In the genomic region with DNA sequence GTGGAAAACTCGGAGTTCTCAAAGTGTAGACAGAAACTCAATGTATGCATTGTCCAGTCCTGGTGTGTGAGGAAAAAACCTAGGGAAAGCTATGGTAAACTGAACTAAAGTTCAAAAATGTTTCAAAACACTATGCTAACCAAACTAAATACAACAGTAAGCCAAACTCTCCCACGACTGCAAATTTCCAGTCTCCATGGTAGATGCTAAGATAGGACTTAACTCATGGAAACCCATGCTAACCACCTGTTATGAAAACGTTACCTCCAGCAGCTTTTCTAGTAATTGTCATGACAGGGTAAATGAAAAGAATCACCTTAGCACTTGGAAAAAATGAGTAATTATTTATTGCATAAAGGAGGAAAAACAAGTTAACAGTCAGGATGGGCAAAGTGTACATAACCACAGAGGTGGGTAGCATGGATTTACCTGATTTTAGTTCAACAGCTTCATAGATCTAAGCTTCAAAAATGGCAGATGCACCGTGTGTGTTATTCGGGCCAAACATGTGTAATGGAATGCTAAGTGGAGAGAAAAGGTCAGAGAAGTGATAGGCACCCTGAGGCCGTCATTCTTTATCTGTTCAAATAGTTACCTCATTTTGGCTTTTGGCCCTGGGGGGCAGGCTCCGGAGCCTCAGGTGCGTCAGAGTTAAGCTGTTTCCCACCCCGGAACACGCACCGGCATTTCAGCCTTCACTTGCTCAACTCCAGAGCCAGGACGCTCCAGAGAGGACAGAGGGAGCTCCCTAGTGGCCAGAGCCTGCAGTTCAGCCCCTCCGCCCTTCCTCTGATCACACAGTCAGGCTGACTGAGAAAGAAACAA, we compare ENCODE assay signal across 8 cellular contexts.
A peak's percentile ranks its signal among the peaks of the same experiment; 100 is the strongest.
DNase-seq lines count a peak whose midpoint lies in the region; ATAC-seq and TF ChIP-seq lines count a peak whose summit lies in the region.

No MANE protein-coding gene starts in this region.

- DNase-seq in EH (ENCODE audit: low read depth) (peak; percentile 74), KG1 (lab: John Stamatoyannopoulos, UW) (peak; percentile 75), SHP77 (lab: John Stamatoyannopoulos, UW) (peak; percentile 44 to 56), foreskin keratinocyte (peak; percentile 62 to 80), occipital lobe (lab: John Stamatoyannopoulos, UW) (peak; percentile 72), superior temporal gyrus (ENCODE audit: extremely low spot score) (peak; percentile 82)
- DNase-seq in activated effector memory CD4-positive, alpha-beta T cell treated with Interleukin-2 at 50 U/mL for 16 hours = peak; percentile 78

- H3K4me1 ChIP-seq in foreskin keratinocyte = peaks cover 7% of the 10 kb centered on the region

- no peaks in the 10 kb centered on the region for H3K27me3 ChIP-seq in foreskin keratinocyte

- H3K27ac ChIP-seq in foreskin keratinocyte = no peak overlapping the region

- TF ChIP-seq CTCF in foreskin keratinocyte (conservative IDR thresholded peaks at IDR 0.05) = peak; percentile 93

- peak; percentile 100 for ATAC-seq in GM21825 (IDR thresholded peaks at IDR 0.05; ENCODE audit: unreplicated experiment)
- peak; percentile 100 for ATAC-seq in foreskin keratinocyte
